15 cellular contexts compared by ENCODE assay signal in the genomic region with DNA sequence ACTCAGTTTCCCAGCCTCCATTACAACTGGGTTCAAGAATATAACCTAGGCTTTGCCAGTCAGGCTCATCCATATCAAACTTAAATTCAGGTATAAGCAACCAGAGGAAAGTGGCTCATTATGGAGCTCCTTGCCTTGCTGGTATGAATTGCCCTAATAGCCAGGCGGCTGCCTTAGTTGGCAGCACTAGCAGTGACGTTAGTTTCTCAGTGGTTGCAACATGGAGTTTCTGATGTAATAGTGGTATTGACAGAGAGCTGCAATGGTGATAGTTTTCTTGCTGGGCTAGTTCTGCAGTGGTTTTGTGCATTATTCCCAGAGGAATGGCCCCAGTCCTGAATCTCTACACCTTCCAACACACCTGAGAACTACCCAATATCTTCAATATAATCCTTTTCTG. TPM values are rescaled to one million over a fixed set of nuclear protein-coding genes. Genes with fewer than 3 reads are reported as not detected.
A peak's percentile ranks its signal among the peaks of the same experiment; 100 is the strongest.
DNase-seq lines count a peak whose midpoint lies in the region; ATAC-seq, FAIRE-seq and TF ChIP-seq lines count a peak whose summit lies in the region.
"Had no signal": no experiment of that assay in that cellular context is flagged by ENCODE, and none has a peak within 500 bp of the region (broad histone marks: within the 10 kb centered on the region; RNA-seq: fewer than 3 reads in every experiment).

No MANE protein-coding gene starts in this region.

- H3K27ac ChIP-seq in VCaP = peak overlapping the region; percentile 99; the same call in 1 of the 2 replicates
- H3K27ac ChIP-seq: coronary artery, lower lobe of right lung had no signal

- TF ChIP-seq POLR2A in NB4 (IDR thresholded peaks at IDR 0.05; ENCODE audit: extremely low read depth, insufficient read length) (no peak), H54 (IDR thresholded peaks at IDR 0.05; ENCODE audit: low read depth, low read length) (no peak)

- TF ChIP-seq CTCF in AG10803 (conservative IDR thresholded peaks at IDR 0.05; ENCODE audit: low read length) = no peak
- TF ChIP-seq CTCF in NB4 (IDR thresholded peaks at IDR 0.05; ENCODE audit: low read depth, low read length) = no peak
- TF ChIP-seq CTCF in VCaP (conservative IDR thresholded peaks at IDR 0.05) = no peak

- DNase-seq in AG10803 (ENCODE audit: low read depth) (peak; percentile 66), NB4 (ENCODE audit: low read depth) (peak; percentile 75), iris pigment epithelial cell (ENCODE audit: low read depth) (peak; percentile 47), H54 (ENCODE audit: insufficient read length, low spot score) (no peak), RPMI8226 (no peak), A172 (ENCODE audit: low spot score) (no peak)
- DNase-seq: ACHN, activated B cell treated with CpG ODN at 0.5 μM for 24 hours, activated gamma-delta T cell treated with Interleukin-2 at 50 U/mL for 16 hours, aorta, lower lobe of right lung, NCI-H2171 had no signal

- no peak for FAIRE-seq in H54 (lab: Jason Lieb, UNC)

- no peak overlapping the region for H3K4me3 ChIP-seq in AG10803 (ENCODE audit: low read length)
- no peak overlapping the region for H3K4me3 ChIP-seq in NB4 (ENCODE audit: low read depth, low read length)
- H3K4me3 ChIP-seq: coronary artery, lower lobe of right lung had no signal

- no peak for ATAC-seq in GM18873 (IDR thresholded peaks at IDR 0.05; ENCODE audit: low FRiP score, unreplicated experiment)
- ATAC-seq: lower lobe of right lung had no signal

RNA-seq across cellular contexts. Expression of gene TMEM123, which starts 3.8 kb away (rescaled TPM):
- total RNA-seq in A172 (2014; rRNA removed; shearing (Covaris generic)) = 93.3 and 123 TPM in 2 replicates

Comparison
In these comparisons a context has a peak if more than half of its experiments do, and no peak if none do; other contexts are left out.
1. DNase-seq: peak in AG10803 (single experiment), NB4 (single experiment) and iris pigment epithelial cell (single experiment); none in H54 (single experiment), RPMI8226 (single experiment) and A172 (single experiment).